5 cellular contexts compared by ENCODE assay signal in genomic region chrX:154619182-154619581, GRCh38. TPM values are rescaled to one million over a fixed set of nuclear protein-coding genes. Genes with fewer than 3 reads are reported as not detected.
"Had no signal": no experiment of that assay in that cellular context is flagged by ENCODE, and none has a peak within 500 bp of the region (broad histone marks: within the 10 kb centered on the region; RNA-seq: fewer than 3 reads in every experiment).

CTAG1B (minus strand) TSS chrX:154619282; CDS start chrX:154619218, 64 bp downstream.

RNA-seq across cellular contexts. Expression of gene CTAG1B, which starts in this region (rescaled TPM):
- total RNA-seq: HepG2, HT-29, IMR-90, K562 had no signal
- polyA plus RNA-seq: HepG2, IgD-negative memory B cell, IMR-90, K562 had no signal
